8 cellular contexts compared by ENCODE assay signal in genomic region chr19:11355160-11356073, GRCh38. TPM values are rescaled to one million over a fixed set of nuclear protein-coding genes. Genes with fewer than 3 reads are reported as not detected.
DNase-seq lines count a peak whose midpoint lies in the region; ATAC-seq and TF ChIP-seq lines count a peak whose summit lies in the region.

Gene PLPPR2, plus strand, starts transcription at chr19:11355432. Its CDS starts 2,242 bp downstream, at chr19:11357674.

- H3K9me3 ChIP-seq in BLaER1 treated with 17β-estradiol and CSF1 and Interleukin-3, amounts not matched to agents 10 nM and 100 nM (replicated peaks in 1 of 11) = no peaks in the 10 kb centered on the region
- H3K9me3 ChIP-seq in HCT116 (ENCODE audit: control insufficient read depth in 1 of 2, insufficient read depth in 1 of 2, low read depth in 1 of 2, low read length in 2 of 2) = no peaks in the 10 kb centered on the region

- TF ChIP-seq CTCF in HCT116 (IDR thresholded peaks at IDR 0.05 in 2 of 3, conservative IDR thresholded peaks at IDR 0.05 in 1 of 3; ENCODE audit: borderline replicate concordance in 1 of 3, insufficient read depth in 1 of 3, low read depth in 2 of 3, low read length in 2 of 3) (no peak), coronary artery (IDR thresholded peaks at IDR 0.05) (no peak)

- BruUV-seq in HCT116 (replicated peaks; lab: Mats Ljungman, UMichigan) = no TSS peak

- no peaks in the 10 kb centered on the region for H3K27me3 ChIP-seq in BLaER1 treated with 17β-estradiol and CSF1 and Interleukin-3, amounts not matched to agents 10 nM and 100 nM
- no peaks in the 10 kb centered on the region for H3K27me3 ChIP-seq in HCT116 (ENCODE audit: insufficient read depth, low read length)

- ATAC-seq in HCT116 = peak; percentile 98
- ATAC-seq in HG02938 (IDR thresholded peaks at IDR 0.05; ENCODE audit: unreplicated experiment) = no peak

- H3K9me2 ChIP-seq in HCT116 (ENCODE audit: insufficient read depth) = no peaks in the 10 kb centered on the region

- no peak for TF ChIP-seq RAD21 in HCT116 (IDR thresholded peaks at IDR 0.05; ENCODE audit: low read depth)

- DNase-seq in HCT116 (ENCODE audit: low read depth, low spot score) (peak; percentile 82), NCI-H524 treated with DMSO at 0.1 percent for 48 hours (lab: John Stamatoyannopoulos, UW) (peak; percentile 31), coronary artery (ENCODE audit: low spot score) (peak; percentile 94), left kidney (ENCODE audit: low read depth, low spot score) (peak; percentile 95)
- peak; percentile 87 for DNase-seq in activated CD4-positive, alpha-beta T cell treated with anti-CD3 and anti-CD28 coated beads, Interleukin-2, amount 50 U/mL, for 1 hour
- peak; percentile 59 to 85 (median 72) for DNase-seq in stimulated activated CD4-positive, alpha-beta T cell treated with anti-CD3 and anti-CD28 coated beads, Interleukin-1b, Interleukin-23, amount 100 ng/mL, for 24 hours (ENCODE audit: low read depth in 4 of 4, low spot score in 1 of 4)

- H4K20me1 ChIP-seq in BLaER1 treated with 17β-estradiol and CSF1 and Interleukin-3, amounts not matched to agents 10 nM and 100 nM = peaks cover 0 to 29% (median 0%) of the 10 kb centered on the region in 11 experiments; a peak in 8 of 22 replicates
- no peaks in the 10 kb centered on the region for H4K20me1 ChIP-seq in HCT116 (ENCODE audit: insufficient read depth)

- peak; percentile 51 for TF ChIP-seq POLR2A in HCT116 (IDR thresholded peaks at IDR 0.05; ENCODE audit: borderline replicate concordance, extremely low read depth, insufficient read depth, insufficient read length)

- peaks cover 0 to 20% (median 0%) of the 10 kb centered on the region in 11 experiments; a peak in 7 of 22 replicates for H3K36me3 ChIP-seq in BLaER1 treated with 17β-estradiol and CSF1 and Interleukin-3, amounts not matched to agents 10 nM and 100 nM
- 0 out of 4 replicates have a peak, but pooled peaks cover 0 to 2% of the 10 kb centered on the region in 2 experiments for H3K36me3 ChIP-seq in HCT116 (ENCODE audit: control insufficient read depth in 1 of 2, insufficient read depth in 2 of 2, low read length in 2 of 2)

- RAD21 ChIA-PET in HCT116 (lab: Charles Lee; ENCODE audit: low non-redundant PET in 1 of 2, low total read pairs in 2 of 2, uncharacterized antibody in 2 of 2, unreplicated experiment in 2 of 2) = no interaction called here

- intact Hi-C loops in HCT116 (cut with micrococcal nuclease) = no loop called here

- peak within 1 kb of the TSS in 10 of 11 experiments; percentile 42 to 81 (median 63); a peak in 16 of 22 replicates for H3K27ac ChIP-seq in BLaER1 treated with 17β-estradiol and CSF1 and Interleukin-3, amounts not matched to agents 10 nM and 100 nM
- H3K27ac ChIP-seq in HCT116 (ENCODE audit: low read depth, low read length) (no peak within 1 kb of the TSS; the same call in 1 of the 2 replicates), coronary artery (peak within 1 kb of the TSS; percentile 76 to 86)

- CTCF ChIA-PET in HCT116 (lab: Charles Lee) = no interaction called here

- POLR2A ChIA-PET in HCT116 (lab: Charles Lee) = no interaction called here

- peak within 1 kb of the TSS; percentile 62 to 80 (median 75); a peak in 21 of 22 replicates for H3K9ac ChIP-seq in BLaER1 treated with 17β-estradiol and CSF1 and Interleukin-3, amounts not matched to agents 10 nM and 100 nM
- H3K9ac ChIP-seq in HCT116 (ENCODE audit: low read length) = peak within 1 kb of the TSS; percentile 63

- H3K4me2 ChIP-seq in BLaER1 treated with 17β-estradiol and CSF1 and Interleukin-3, amounts not matched to agents 10 nM and 100 nM = peak within 1 kb of the TSS; percentile 76 to 98 (median 87)
- peak within 1 kb of the TSS; percentile 86 for H3K4me2 ChIP-seq in HCT116 (ENCODE audit: low read length)

- peak within 1 kb of the TSS; percentile 50 to 73 (median 60) for H3K4me3 ChIP-seq in BLaER1 treated with 17β-estradiol and CSF1 and Interleukin-3, amounts not matched to agents 10 nM and 100 nM
- H3K4me3 ChIP-seq in HCT116 (replicated peaks in 1 of 2; ENCODE audit: low read depth in 1 of 2, low read length in 2 of 2) (peak within 1 kb of the TSS; percentile 53 to 65), coronary artery (peak within 1 kb of the TSS; percentile 88)

- H3K4me1 ChIP-seq in BLaER1 treated with 17β-estradiol and CSF1 and Interleukin-3, amounts not matched to agents 10 nM and 100 nM = peaks cover 11 to 30% (median 18%) of the 10 kb centered on the region in 10 experiments; a peak in 18 of 20 replicates
- H3K4me1 ChIP-seq in HCT116 (ENCODE audit: control insufficient read depth in 1 of 2, insufficient read depth in 2 of 2, low read length in 2 of 2) = peaks cover 2 to 15% of the 10 kb centered on the region in 2 experiments; a peak in 3 of 4 replicates

- no peak within 1 kb of the TSS for H2AFZ ChIP-seq in HCT116 (ENCODE audit: low read depth, low read length, poor library complexity, severe bottlenecking)

- no peaks in the 10 kb centered on the region for H3K79me2 ChIP-seq in HCT116 (ENCODE audit: insufficient read depth, low read length)

TF ChIP-seq in HCT116, 20 proteins besides CTCF, POLR2A, EP300 and RAD21:
- TF ChIP-seq POLR2AphosphoS5 (IDR thresholded peaks at IDR 0.05; ENCODE audit: low read depth, low read length) = peak; percentile 87
- peak; percentile 32; the same call in 1 of the 2 replicates for TF ChIP-seq ZFX (IDR thresholded peaks at IDR 0.05)
- TF ChIP-seq EZH2phosphoT487 (IDR thresholded peaks at IDR 0.05; ENCODE audit: borderline replicate concordance) = no peak

RNA-seq across cellular contexts. Expression of gene PLPPR2, which starts in this region (rescaled TPM):
- 23.2 TPM for total RNA-seq in HCT116 (2021; ENCODE audit: unreplicated experiment)
- 23.7 and 29.8 TPM in 2 replicates for polyA plus RNA-seq in HCT116 (2012)

Comparison
In these comparisons a context has a peak if more than half of its experiments do, and no peak if none do; other contexts are left out.
1. DNase-seq: peak in every context shown above with its lines; median percentile 95 in left kidney; 94 in coronary artery; 87 in activated CD4-positive, alpha-beta T cell treated with anti-CD3 and anti-CD28 coated beads, Interleukin-2, amount 50 U/mL, for 1 hour; 82 in HCT116; 72 in stimulated activated CD4-positive, alpha-beta T cell treated with anti-CD3 and anti-CD28 coated beads, Interleukin-1b, Interleukin-23, amount 100 ng/mL, for 24 hours; 31 in NCI-H524 treated with DMSO at 0.1 percent for 48 hours.